ENCODE assay signal across 8 cellular contexts in genomic region chrX:97685753-97686152, GRCh38.
DNase-seq lines count a peak whose midpoint lies in the region; ATAC-seq and TF ChIP-seq lines count a peak whose summit lies in the region.

No MANE protein-coding gene starts in this region.

- H3K4me2 ChIP-seq in fibroblast of lung (ENCODE audit: extremely low read depth, insufficient read depth, low read length), result no peak overlapping the region

- H2AFZ ChIP-seq in fibroblast of lung (ENCODE audit: low read length), result no peak overlapping the region

- H3K4me3 ChIP-seq in Panc1 (ENCODE audit: low read depth in 2 of 2, low read length in 2 of 2) (no peak overlapping the region), fibroblast of lung (replicated peaks in 1 of 4; ENCODE audit: control extremely low read depth in 1 of 4, insufficient read depth in 1 of 4, low read depth in 3 of 4, low read length in 4 of 4) (no peak overlapping the region)

- POLR2A ChIA-PET in Panc1 (lab: Charles Lee), result no interaction called here

- H3K9me3 Mint-ChIP-seq in stimulated activated effector memory CD8-positive, alpha-beta T cell treated with anti-CD3 and anti-CD28 coated beads, Interleukin-12 subunit alpha, Interleukin-12 subunit beta, amount 100 ng/mL, for 72 hours, result no peaks in the 10 kb centered on the region

- TF ChIP-seq CTCF in GM13976 (IDR thresholded peaks at IDR 0.05; ENCODE audit: borderline replicate concordance, control extremely low read depth, extremely low read depth, insufficient read depth, missing control alignments) (peak; percentile 63), Panc1 (IDR thresholded peaks at IDR 0.05) (peak; percentile 66; the same call in 1 of the 2 replicates), fibroblast of lung (conservative IDR thresholded peaks at IDR 0.05 in 1 of 2, IDR thresholded peaks at IDR 0.05 in 1 of 2; ENCODE audit: low read depth in 1 of 2, low read length in 2 of 2) (peak; percentile 53 to 66)

- BruUV-seq in Panc1 (replicated peaks; lab: Mats Ljungman, UMichigan), result no TSS peak

- H3K36me3 Mint-ChIP-seq in stimulated activated effector memory CD8-positive, alpha-beta T cell treated with anti-CD3 and anti-CD28 coated beads, Interleukin-12 subunit alpha, Interleukin-12 subunit beta, amount 100 ng/mL, for 72 hours, result no peaks in the 10 kb centered on the region

- no peaks in the 10 kb centered on the region for H4K20me1 ChIP-seq in fibroblast of lung (ENCODE audit: control insufficient read depth, extremely low read depth, insufficient read depth, low read length)

- CTCF ChIA-PET in Panc1 (lab: Charles Lee), result no interaction called here

- no peaks in the 10 kb centered on the region for H3K4me1 Mint-ChIP-seq in stimulated activated effector memory CD8-positive, alpha-beta T cell treated with anti-CD3 and anti-CD28 coated beads, Interleukin-12 subunit alpha, Interleukin-12 subunit beta, amount 100 ng/mL, for 72 hours

- no peak overlapping the region for H3K4me3 Mint-ChIP-seq in stimulated activated effector memory CD8-positive, alpha-beta T cell treated with anti-CD3 and anti-CD28 coated beads, Interleukin-12 subunit alpha, Interleukin-12 subunit beta, amount 100 ng/mL, for 72 hours

- H3K27ac Mint-ChIP-seq in stimulated activated effector memory CD8-positive, alpha-beta T cell treated with anti-CD3 and anti-CD28 coated beads, Interleukin-12 subunit alpha, Interleukin-12 subunit beta, amount 100 ng/mL, for 72 hours, result no peak overlapping the region

- H3K9me3 ChIP-seq in Panc1 (ENCODE audit: control insufficient read depth, insufficient read depth, low read depth, low read length) (no peaks in the 10 kb centered on the region), fibroblast of lung (ENCODE audit: control insufficient read depth, insufficient read depth, low read depth, low read length) (no peaks in the 10 kb centered on the region)

- intact Hi-C loops in Panc1 (cut with micrococcal nuclease; ENCODE audit: unreplicated experiment), result loop anchor here (5.0 kb wide), 1 partner anchor 913 kb away; no protein-coding TSS in a partner anchor

- H3K4me1 ChIP-seq in Panc1 (ENCODE audit: control insufficient read depth, insufficient read depth, low read length) (no peaks in the 10 kb centered on the region), fibroblast of lung (ENCODE audit: control insufficient read depth, extremely low read depth, insufficient read depth, low read length) (no peaks in the 10 kb centered on the region)

- H3K27ac ChIP-seq in Panc1 (ENCODE audit: low read length) (no peak overlapping the region), fibroblast of lung (ENCODE audit: insufficient read depth, low read length) (no peak overlapping the region)

- DNase-seq in AML-193 (lab: John Stamatoyannopoulos, UW), result peak; percentile 2 to 16
- DNase-seq in GM13976 (ENCODE audit: low spot score), result peak; percentile 18
- DNase-seq in Panc1 (ENCODE audit: low read depth, low spot score), result peak; percentile 12
- DNase-seq in fibroblast of lung (ENCODE audit: low read depth in 2 of 2), result peak; percentile 23 to 47
- peak; percentile 10 for DNase-seq in stromal cell of bone marrow (ENCODE audit: low read depth)
- DNase-seq in stimulated activated effector memory CD8-positive, alpha-beta T cell treated with anti-CD3 and anti-CD28 coated beads, Interleukin-12 subunit alpha, Interleukin-12 subunit beta, amount 100 ng/mL, for 72 hours (ENCODE audit: low spot score in 2 of 2), result no peak
- DNase-seq in stimulated activated naive CD4-positive, alpha-beta T cell (lab: John Stamatoyannopoulos, UW), result no peak

- H3K79me2 ChIP-seq in fibroblast of lung (ENCODE audit: control insufficient read depth, insufficient read depth, low read length), result no peaks in the 10 kb centered on the region

- H3K36me3 ChIP-seq in Panc1 (ENCODE audit: control insufficient read depth, insufficient read depth, low read length) (no peaks in the 10 kb centered on the region), fibroblast of lung (ENCODE audit: control insufficient read depth, insufficient read depth, low read length) (no peaks in the 10 kb centered on the region)

- no peak overlapping the region for H3K9ac ChIP-seq in fibroblast of lung (ENCODE audit: insufficient read depth, low read length)

- H3K27me3 ChIP-seq in Panc1 (ENCODE audit: control insufficient read depth, insufficient read depth, low read length) (no peaks in the 10 kb centered on the region), fibroblast of lung (ENCODE audit: control insufficient read depth, insufficient read depth, low read length) (no peaks in the 10 kb centered on the region)

- in situ Hi-C loops in GM13976 (cut with MboI; ENCODE audit: low sequenced_read_pairs, unreplicated experiment) (loop anchor here (25.0 kb wide), 1 partner anchor 898 kb away; no protein-coding TSS in a partner anchor), Panc1 (cut with HindIII; ENCODE audit: low pct_unique_long_range_greater_than_20kb, low sequenced_read_pairs) (no loop called here)

- ATAC-seq in HG03442 (IDR thresholded peaks at IDR 0.05; ENCODE audit: unreplicated experiment) (peak; percentile 55), Panc1 (no peak)
- no peak for ATAC-seq in stimulated activated effector memory CD8-positive, alpha-beta T cell treated with anti-CD3 and anti-CD28 coated beads, Interleukin-12 subunit alpha, Interleukin-12 subunit beta, amount 100 ng/mL, for 72 hours

Comparison
In these comparisons a context has a peak if more than half of its experiments do, and no peak if none do; other contexts are left out.
1. DNase-seq: peak in AML-193 (2 of 2), GM13976 (single experiment), Panc1 (single experiment), fibroblast of lung (2 of 2) and stromal cell of bone marrow (single experiment); none in stimulated activated effector memory CD8-positive, alpha-beta T cell treated with anti-CD3 and anti-CD28 coated beads, Interleukin-12 subunit alpha, Interleukin-12 subunit beta, amount 100 ng/mL, for 72 hours (0 of 2) and stimulated activated naive CD4-positive, alpha-beta T cell (0 of 6).
2. Peak in every context shown above with its lines, with median percentiles within 50 percentile points of each other: CTCF ChIP-seq.